Comparison of ENCODE assay signal across 21 cellular contexts in the genomic region with DNA sequence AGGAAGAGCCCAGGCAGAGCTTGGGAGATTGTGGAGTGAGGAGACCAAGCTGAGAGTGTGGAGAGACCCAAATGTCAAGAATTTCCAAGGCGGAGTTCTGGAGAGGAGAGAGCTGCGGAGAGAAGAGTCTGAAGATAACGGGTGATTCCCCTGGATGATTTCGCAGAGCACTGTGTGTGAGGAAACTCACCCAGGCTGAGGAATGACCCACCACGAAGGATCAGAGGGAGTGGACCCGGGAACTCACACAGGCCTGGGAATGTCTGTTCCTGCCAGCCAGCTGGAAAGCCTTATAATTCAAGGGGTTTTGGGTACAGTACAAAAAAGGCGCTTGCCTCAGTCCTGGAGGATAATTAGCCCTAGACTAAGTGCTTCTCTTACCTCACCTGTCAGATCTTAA.
"Had no signal": no experiment of that assay in that cellular context is flagged by ENCODE, and none has a peak within 500 bp of the region (broad histone marks: within the 10 kb centered on the region; RNA-seq: fewer than 3 reads in every experiment).

No MANE protein-coding gene starts in this region.

- DNase-seq: effector memory CD8-positive, alpha-beta T cell; esophagus squamous epithelium; foreskin fibroblast; glutamatergic neuron; left ventricle myocardium superior; naive thymus-derived CD8-positive, alpha-beta T cell; ovary; sigmoid colon; stimulated activated naive CD4-positive, alpha-beta T cell; thyroid gland; upper lobe of left lung; uterus had no signal

- H3K4me1 ChIP-seq: esophagus squamous epithelium, gastroesophageal sphincter, right atrium auricular region, sigmoid colon, suprapubic skin, thyroid gland, upper lobe of left lung, uterus had no signal

- H3K4me1 Mint-ChIP-seq: neural crest cell had no signal

- H3K4me3 ChIP-seq: esophagus squamous epithelium, gastroesophageal sphincter, lung, ovary, right atrium auricular region, sigmoid colon, skin epidermis, suprapubic skin, thyroid gland, upper lobe of left lung, uterus had no signal

- H3K36me3 ChIP-seq: esophagus squamous epithelium, ovary, right atrium auricular region, suprapubic skin, thyroid gland, upper lobe of left lung, uterus had no signal

- H3K27ac ChIP-seq: epithelial cell of prostate, esophagus squamous epithelium, gastroesophageal sphincter, ovary, right atrium auricular region, sigmoid colon, skin epidermis, suprapubic skin, thyroid gland, upper lobe of left lung, uterus had no signal

- H3K27ac Mint-ChIP-seq: dendritic cell treated with granulocyte-macrophage colony-stimulating factor and Interleukin-4, amounts not matched to agents 40 ng/mL and 50 ng/mL, for 4 days; effector memory CD8-positive, alpha-beta T cell; naive thymus-derived CD8-positive, alpha-beta T cell had no signal

- H3K9me3 Mint-ChIP-seq: effector memory CD8-positive, alpha-beta T cell had no signal

- H3K4me3 Mint-ChIP-seq: dendritic cell treated with granulocyte-macrophage colony-stimulating factor and Interleukin-4, amounts not matched to agents 40 ng/mL and 50 ng/mL, for 4 days; effector memory CD8-positive, alpha-beta T cell; naive thymus-derived CD8-positive, alpha-beta T cell; neural crest cell had no signal

- H3K9me3 ChIP-seq: esophagus squamous epithelium, gastroesophageal sphincter, ovary, right atrium auricular region, sigmoid colon, suprapubic skin, thyroid gland, upper lobe of left lung had no signal

- H3K27me3 ChIP-seq: gastroesophageal sphincter, ovary, right atrium auricular region, sigmoid colon, suprapubic skin, thyroid gland, upper lobe of left lung, uterus had no signal

- ATAC-seq: effector memory CD8-positive, alpha-beta T cell; gastroesophageal sphincter; left colon; left ventricle myocardium superior; naive thymus-derived CD8-positive, alpha-beta T cell had no signal
